ENCODE assay signal across 1 cellular context in genomic region chr7:99372275-99373085, GRCh38.
TF ChIP-seq lines count a peak whose summit lies in the region.

No MANE protein-coding gene starts in this region.

TF ChIP-seq in HepG2, 621 proteins besides CTCF, POLR2A, EP300 and RAD21 (continued from another document):
- TF ChIP-seq ZNF142 (CRISPR knock-in tag; IDR thresholded peaks at IDR 0.05) (no peak), RARG (CRISPR knock-in tag; IDR thresholded peaks at IDR 0.05; ENCODE audit: low read depth) (no peak), ZNF691 (CRISPR knock-in tag; IDR thresholded peaks at IDR 0.05; ENCODE audit: borderline replicate concordance, low read depth) (no peak), ZNF564 (CRISPR knock-in tag; IDR thresholded peaks at IDR 0.05) (no peak), NFYB (CRISPR knock-in tag; IDR thresholded peaks at IDR 0.05) (peak; percentile 67), HOXD1 (CRISPR knock-in tag; IDR thresholded peaks at IDR 0.05) (no peak), CENPT (CRISPR knock-in tag; IDR thresholded peaks at IDR 0.05; ENCODE audit: low read depth) (no peak), REL (CRISPR knock-in tag; conservative IDR thresholded peaks at IDR 0.05) (no peak), REPIN1 (CRISPR knock-in tag; IDR thresholded peaks at IDR 0.05; ENCODE audit: borderline replicate concordance, low read depth) (no peak; the same call in 1 of the 2 replicates), MTF2 (CRISPR knock-in tag; IDR thresholded peaks at IDR 0.05; ENCODE audit: borderline replicate concordance) (no peak), THAP11 (CRISPR knock-in tag; IDR thresholded peaks at IDR 0.05) (peak; percentile 48), SMAD9 (CRISPR knock-in tag; IDR thresholded peaks at IDR 0.05) (no peak), ZNF878 (CRISPR knock-in tag; IDR thresholded peaks at IDR 0.05) (no peak), ZNF782 (CRISPR knock-in tag; IDR thresholded peaks at IDR 0.05; ENCODE audit: borderline replicate concordance) (no peak; the same call in 1 of the 2 replicates), CHCHD3 (CRISPR knock-in tag; IDR thresholded peaks at IDR 0.05) (no peak), MAF1 (CRISPR knock-in tag; IDR thresholded peaks at IDR 0.05; ENCODE audit: borderline replicate concordance) (no peak)
- TF ChIP-seq, protein P1, sequence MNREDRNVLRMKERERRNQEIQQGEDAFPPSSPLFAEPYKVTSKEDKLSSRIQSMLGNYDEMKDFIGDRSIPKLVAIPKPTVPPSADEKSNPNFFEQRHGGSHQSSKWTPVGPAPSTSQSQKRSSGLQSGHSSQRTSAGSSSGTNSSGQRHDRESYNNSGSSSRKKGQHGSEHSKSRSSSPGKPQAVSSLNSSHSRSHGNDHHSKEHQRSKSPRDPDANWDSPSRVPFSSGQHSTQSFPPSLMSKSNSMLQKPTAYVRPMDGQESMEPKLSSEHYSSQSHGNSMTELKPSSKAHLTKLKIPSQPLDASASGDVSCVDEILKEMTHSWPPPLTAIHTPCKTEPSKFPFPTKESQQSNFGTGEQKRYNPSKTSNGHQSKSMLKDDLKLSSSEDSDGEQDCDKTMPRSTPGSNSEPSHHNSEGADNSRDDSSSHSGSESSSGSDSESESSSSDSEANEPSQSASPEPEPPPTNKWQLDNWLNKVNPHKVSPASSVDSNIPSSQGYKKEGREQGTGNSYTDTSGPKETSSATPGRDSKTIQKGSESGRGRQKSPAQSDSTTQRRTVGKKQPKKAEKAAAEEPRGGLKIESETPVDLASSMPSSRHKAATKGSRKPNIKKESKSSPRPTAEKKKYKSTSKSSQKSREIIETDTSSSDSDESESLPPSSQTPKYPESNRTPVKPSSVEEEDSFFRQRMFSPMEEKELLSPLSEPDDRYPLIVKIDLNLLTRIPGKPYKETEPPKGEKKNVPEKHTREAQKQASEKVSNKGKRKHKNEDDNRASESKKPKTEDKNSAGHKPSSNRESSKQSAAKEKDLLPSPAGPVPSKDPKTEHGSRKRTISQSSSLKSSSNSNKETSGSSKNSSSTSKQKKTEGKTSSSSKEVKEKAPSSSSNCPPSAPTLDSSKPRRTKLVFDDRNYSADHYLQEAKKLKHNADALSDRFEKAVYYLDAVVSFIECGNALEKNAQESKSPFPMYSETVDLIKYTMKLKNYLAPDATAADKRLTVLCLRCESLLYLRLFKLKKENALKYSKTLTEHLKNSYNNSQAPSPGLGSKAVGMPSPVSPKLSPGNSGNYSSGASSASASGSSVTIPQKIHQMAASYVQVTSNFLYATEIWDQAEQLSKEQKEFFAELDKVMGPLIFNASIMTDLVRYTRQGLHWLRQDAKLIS (CRISPR knock-in tag; IDR thresholded peaks at IDR 0.05): no peak
- TF ChIP-seq, protein P2, sequence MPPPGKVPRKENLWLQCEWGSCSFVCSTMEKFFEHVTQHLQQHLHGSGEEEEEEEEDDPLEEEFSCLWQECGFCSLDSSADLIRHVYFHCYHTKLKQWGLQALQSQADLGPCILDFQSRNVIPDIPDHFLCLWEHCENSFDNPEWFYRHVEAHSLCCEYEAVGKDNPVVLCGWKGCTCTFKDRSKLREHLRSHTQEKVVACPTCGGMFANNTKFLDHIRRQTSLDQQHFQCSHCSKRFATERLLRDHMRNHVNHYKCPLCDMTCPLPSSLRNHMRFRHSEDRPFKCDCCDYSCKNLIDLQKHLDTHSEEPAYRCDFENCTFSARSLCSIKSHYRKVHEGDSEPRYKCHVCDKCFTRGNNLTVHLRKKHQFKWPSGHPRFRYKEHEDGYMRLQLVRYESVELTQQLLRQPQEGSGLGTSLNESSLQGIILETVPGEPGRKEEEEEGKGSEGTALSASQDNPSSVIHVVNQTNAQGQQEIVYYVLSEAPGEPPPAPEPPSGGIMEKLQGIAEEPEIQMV (CRISPR knock-in tag; IDR thresholded peaks at IDR 0.05; ENCODE audit: low read depth): no peak
- TF ChIP-seq, protein P3, sequence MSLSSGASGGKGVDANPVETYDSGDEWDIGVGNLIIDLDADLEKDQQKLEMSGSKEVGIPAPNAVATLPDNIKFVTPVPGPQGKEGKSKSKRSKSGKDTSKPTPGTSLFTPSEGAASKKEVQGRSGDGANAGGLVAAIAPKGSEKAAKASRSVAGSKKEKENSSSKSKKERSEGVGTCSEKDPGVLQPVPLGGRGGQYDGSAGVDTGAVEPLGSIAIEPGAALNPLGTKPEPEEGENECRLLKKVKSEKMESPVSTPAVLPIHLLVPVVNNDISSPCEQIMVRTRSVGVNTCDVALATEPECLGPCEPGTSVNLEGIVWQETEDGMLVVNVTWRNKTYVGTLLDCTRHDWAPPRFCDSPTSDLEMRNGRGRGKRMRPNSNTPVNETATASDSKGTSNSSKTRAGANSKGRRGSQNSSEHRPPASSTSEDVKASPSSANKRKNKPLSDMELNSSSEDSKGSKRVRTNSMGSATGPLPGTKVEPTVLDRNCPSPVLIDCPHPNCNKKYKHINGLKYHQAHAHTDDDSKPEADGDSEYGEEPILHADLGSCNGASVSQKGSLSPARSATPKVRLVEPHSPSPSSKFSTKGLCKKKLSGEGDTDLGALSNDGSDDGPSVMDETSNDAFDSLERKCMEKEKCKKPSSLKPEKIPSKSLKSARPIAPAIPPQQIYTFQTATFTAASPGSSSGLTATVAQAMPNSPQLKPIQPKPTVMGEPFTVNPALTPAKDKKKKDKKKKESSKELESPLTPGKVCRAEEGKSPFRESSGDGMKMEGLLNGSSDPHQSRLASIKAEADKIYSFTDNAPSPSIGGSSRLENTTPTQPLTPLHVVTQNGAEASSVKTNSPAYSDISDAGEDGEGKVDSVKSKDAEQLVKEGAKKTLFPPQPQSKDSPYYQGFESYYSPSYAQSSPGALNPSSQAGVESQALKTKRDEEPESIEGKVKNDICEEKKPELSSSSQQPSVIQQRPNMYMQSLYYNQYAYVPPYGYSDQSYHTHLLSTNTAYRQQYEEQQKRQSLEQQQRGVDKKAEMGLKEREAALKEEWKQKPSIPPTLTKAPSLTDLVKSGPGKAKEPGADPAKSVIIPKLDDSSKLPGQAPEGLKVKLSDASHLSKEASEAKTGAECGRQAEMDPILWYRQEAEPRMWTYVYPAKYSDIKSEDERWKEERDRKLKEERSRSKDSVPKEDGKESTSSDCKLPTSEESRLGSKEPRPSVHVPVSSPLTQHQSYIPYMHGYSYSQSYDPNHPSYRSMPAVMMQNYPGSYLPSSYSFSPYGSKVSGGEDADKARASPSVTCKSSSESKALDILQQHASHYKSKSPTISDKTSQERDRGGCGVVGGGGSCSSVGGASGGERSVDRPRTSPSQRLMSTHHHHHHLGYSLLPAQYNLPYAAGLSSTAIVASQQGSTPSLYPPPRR (CRISPR knock-in tag; IDR thresholded peaks at IDR 0.05; ENCODE audit: borderline replicate concordance): no peak
- TF ChIP-seq, protein P4, sequence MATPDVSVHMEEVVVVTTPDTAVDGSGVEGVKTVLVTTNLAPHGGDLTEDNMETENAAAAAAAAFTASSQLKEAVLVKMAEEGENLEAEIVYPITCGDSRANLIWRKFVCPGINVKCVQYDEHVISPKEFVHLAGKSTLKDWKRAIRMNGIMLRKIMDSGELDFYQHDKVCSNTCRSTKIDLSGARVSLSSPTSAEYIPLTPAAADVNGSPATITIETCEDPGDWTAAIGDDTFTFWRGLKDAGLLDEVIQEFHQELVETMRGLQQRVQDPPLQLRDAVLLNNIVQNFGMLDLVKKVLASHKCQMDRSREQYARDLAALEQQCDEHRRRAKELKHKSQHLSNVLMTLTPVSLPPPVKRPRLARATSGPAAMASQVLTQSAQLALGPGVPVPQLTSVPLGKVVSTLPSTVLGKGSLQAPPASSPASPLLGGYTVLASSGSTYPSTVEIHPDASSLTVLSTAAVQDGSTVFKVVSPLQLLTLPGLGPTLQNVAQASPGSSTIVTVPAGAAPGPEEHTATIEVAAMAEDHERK (CRISPR knock-in tag; IDR thresholded peaks at IDR 0.05; ENCODE audit: low read depth): no peak
- TF ChIP-seq, protein P5, sequence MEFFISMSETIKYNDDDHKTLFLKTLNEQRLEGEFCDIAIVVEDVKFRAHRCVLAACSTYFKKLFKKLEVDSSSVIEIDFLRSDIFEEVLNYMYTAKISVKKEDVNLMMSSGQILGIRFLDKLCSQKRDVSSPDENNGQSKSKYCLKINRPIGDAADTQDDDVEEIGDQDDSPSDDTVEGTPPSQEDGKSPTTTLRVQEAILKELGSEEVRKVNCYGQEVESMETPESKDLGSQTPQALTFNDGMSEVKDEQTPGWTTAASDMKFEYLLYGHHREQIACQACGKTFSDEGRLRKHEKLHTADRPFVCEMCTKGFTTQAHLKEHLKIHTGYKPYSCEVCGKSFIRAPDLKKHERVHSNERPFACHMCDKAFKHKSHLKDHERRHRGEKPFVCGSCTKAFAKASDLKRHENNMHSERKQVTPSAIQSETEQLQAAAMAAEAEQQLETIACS (CRISPR knock-in tag; IDR thresholded peaks at IDR 0.05): no peak
